In the genomic region with DNA sequence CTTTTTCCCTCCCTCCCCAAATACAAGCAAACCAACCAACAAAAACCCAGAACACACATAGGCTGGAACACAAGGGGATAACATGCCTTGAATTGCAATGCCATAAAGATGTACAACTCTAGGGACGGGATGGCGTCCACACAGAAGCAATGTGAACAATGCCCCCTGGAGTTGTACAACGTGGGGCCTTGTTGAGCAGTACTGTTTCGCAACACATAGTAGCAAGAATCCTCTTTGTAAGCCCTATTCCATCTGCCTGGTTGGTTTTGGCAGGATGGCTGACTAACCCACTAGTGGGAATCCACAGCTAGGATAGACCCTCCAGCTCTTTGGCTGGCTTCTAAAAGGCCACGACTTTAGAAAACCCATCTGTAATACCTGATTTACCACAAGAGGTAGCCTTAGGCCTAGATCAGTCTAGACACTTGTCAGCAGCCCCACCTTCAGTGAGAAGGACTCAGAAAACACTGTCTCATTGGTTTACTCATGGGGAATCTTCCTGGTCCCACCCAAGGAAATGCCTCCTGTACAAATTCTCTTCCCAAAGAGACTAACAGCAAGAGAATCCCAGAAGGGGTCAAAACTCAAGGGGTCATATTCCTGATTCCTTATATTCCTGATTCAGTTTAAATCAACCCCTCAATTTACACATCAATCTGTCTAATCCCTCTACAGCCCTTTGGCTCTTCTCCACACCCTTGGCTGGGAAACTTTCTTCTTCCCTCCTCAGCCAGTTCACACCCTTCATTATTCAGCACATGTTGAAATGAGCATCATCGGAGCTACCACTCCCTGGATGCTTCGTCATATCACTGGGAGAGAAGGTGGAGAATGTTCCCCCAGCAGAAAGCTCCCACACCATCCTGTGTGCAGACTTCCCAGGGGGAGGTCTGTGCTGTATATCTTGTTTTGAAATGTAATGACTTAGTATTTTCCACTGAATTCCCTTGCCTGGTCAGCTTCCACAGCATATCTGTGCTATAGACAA, we compare ENCODE assay signal across 1 cellular context.
TF ChIP-seq lines count a peak whose summit lies in the region.

No MANE protein-coding gene starts in this region.

TF ChIP-seq in GM23338, 12 proteins besides CTCF, POLR2A, EP300 and RAD21 (continued from another document):
- TF ChIP-seq, protein P1, sequence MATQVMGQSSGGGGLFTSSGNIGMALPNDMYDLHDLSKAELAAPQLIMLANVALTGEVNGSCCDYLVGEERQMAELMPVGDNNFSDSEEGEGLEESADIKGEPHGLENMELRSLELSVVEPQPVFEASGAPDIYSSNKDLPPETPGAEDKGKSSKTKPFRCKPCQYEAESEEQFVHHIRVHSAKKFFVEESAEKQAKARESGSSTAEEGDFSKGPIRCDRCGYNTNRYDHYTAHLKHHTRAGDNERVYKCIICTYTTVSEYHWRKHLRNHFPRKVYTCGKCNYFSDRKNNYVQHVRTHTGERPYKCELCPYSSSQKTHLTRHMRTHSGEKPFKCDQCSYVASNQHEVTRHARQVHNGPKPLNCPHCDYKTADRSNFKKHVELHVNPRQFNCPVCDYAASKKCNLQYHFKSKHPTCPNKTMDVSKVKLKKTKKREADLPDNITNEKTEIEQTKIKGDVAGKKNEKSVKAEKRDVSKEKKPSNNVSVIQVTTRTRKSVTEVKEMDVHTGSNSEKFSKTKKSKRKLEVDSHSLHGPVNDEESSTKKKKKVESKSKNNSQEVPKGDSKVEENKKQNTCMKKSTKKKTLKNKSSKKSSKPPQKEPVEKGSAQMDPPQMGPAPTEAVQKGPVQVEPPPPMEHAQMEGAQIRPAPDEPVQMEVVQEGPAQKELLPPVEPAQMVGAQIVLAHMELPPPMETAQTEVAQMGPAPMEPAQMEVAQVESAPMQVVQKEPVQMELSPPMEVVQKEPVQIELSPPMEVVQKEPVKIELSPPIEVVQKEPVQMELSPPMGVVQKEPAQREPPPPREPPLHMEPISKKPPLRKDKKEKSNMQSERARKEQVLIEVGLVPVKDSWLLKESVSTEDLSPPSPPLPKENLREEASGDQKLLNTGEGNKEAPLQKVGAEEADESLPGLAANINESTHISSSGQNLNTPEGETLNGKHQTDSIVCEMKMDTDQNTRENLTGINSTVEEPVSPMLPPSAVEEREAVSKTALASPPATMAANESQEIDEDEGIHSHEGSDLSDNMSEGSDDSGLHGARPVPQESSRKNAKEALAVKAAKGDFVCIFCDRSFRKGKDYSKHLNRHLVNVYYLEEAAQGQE (IDR thresholded peaks at IDR 0.05; ENCODE audit: unreplicated experiment): no peak
- TF ChIP-seq ZNF331 (CRISPR knock-in tag; IDR thresholded peaks at IDR 0.05; ENCODE audit: low read depth): no peak
